ENCODE assay signal across 25 cellular contexts in the genomic region with DNA sequence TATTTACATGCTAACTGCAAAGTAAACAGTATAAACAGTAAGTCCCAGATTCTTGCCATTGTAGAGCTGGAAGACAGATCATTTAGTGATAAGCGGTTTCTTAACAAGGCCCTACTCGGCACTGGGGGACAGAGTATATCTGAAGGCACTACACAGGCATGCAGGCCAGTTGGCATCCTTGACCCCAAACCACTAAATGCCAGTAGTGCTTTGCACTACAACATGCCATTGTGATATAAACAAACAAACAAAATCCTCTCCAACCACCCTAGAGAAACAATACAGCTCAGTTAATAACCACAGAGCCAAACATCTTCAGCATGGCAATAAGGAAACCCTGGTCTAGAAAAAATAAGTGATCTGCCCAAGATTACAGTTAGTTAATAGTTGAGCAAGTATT.
"Had no signal": no experiment of that assay in that cellular context is flagged by ENCODE, and none has a peak within 500 bp of the region (broad histone marks: within the 10 kb centered on the region; RNA-seq: fewer than 3 reads in every experiment).

No MANE protein-coding gene starts in this region.

- DNase-seq: activated CD4-positive, alpha-beta T cell treated with anti-CD3 and anti-CD28 coated beads for 4 hours; activated CD4-positive, CD25-positive, alpha-beta regulatory T cell; activated gamma-delta T cell treated with Interleukin-2 at 50 U/mL for 16 hours; activated naive CD4-positive, alpha-beta T cell treated with anti-CD3 and anti-CD28 coated beads, Interleukin-2, amount 10 ng/mL, durations not matched to agents 7 days and 5 days; activated naive CD8-positive, alpha-beta T cell treated with anti-CD3 and anti-CD28 coated beads for 36 hours; brain microvascular endothelial cell; cerebellar nuclear complex; IMR-90; Kasumi-1; KBM-7; NCI-H1092; NCI-H1417; NCI-H1930; NCI-H2107; NCI-H2171 treated with DMSO at 0.1 percent for 48 hours; NCI-H226; NCI-H526; NCI-H774; OCI-M1; Peyer's patch; Right ventricle myocardium superior; SJCRH30; SK-N-SH; T1000 had no signal

- H3K27me3 ChIP-seq: brain microvascular endothelial cell, Peyer's patch, SJCRH30 had no signal

- H3K9me3 Mint-ChIP-seq: activated naive CD4-positive, alpha-beta T cell treated with anti-CD3 and anti-CD28 coated beads, Interleukin-2, amount 10 ng/mL, durations not matched to agents 7 days and 5 days; activated naive CD8-positive, alpha-beta T cell treated with anti-CD3 and anti-CD28 coated beads for 36 hours had no signal

- H3K4me3 Mint-ChIP-seq: activated naive CD4-positive, alpha-beta T cell treated with anti-CD3 and anti-CD28 coated beads, Interleukin-2, amount 10 ng/mL, durations not matched to agents 7 days and 5 days; activated naive CD8-positive, alpha-beta T cell treated with anti-CD3 and anti-CD28 coated beads for 36 hours had no signal

- H3K27ac ChIP-seq: brain microvascular endothelial cell, Peyer's patch, RWPE1, SJCRH30 had no signal

- H3K27ac Mint-ChIP-seq: activated naive CD4-positive, alpha-beta T cell treated with anti-CD3 and anti-CD28 coated beads, Interleukin-2, amount 10 ng/mL, durations not matched to agents 7 days and 5 days; activated naive CD8-positive, alpha-beta T cell treated with anti-CD3 and anti-CD28 coated beads for 36 hours had no signal

- H3K9me3 ChIP-seq: Peyer's patch, SJCRH30, SK-N-SH had no signal

- H3K27me3 Mint-ChIP-seq: activated naive CD4-positive, alpha-beta T cell treated with anti-CD3 and anti-CD28 coated beads, Interleukin-2, amount 10 ng/mL, durations not matched to agents 7 days and 5 days; activated naive CD8-positive, alpha-beta T cell treated with anti-CD3 and anti-CD28 coated beads for 36 hours had no signal

- H3K4me3 ChIP-seq: Peyer's patch, SJCRH30 had no signal
